ENCODE assay signal across 7 cellular contexts in genomic region chr11:46673713-46674462, GRCh38. TPM values are rescaled to one million over a fixed set of nuclear protein-coding genes. Genes with fewer than 3 reads are reported as not detected.
DNase-seq lines count a peak whose midpoint lies in the region; ATAC-seq and TF ChIP-seq lines count a peak whose summit lies in the region.
"Had no signal": no experiment of that assay in that cellular context is flagged by ENCODE, and none has a peak within 500 bp of the region (broad histone marks: within the 10 kb centered on the region; RNA-seq: fewer than 3 reads in every experiment).

No MANE protein-coding gene starts in this region.

- DNase-seq in Right ventricle myocardium superior (no peak), Right ventricle myocardium inferior (ENCODE audit: missing footprints) (no peak), lower lobe of right lung (no peak), HCEC 1CT (no peak), HPDE6-E6E7 (ENCODE audit: extremely low spot score) (no peak)

- peaks cover 53% of the 10 kb centered on the region for H3K4me1 ChIP-seq in lower lobe of right lung

- intact Hi-C loops in Right ventricle myocardium superior (cut with DNase I): no loop called here
- intact Hi-C loops in Right ventricle myocardium inferior (cut with DNase I): no loop called here
- intact Hi-C loops in lower lobe of right lung (cut with DNase I): no loop called here

- peak overlapping the region; percentile 79 for H3K27ac ChIP-seq in lower lobe of right lung

- no peaks in the 10 kb centered on the region for H3K9me3 ChIP-seq in lower lobe of right lung
- H3K9me3 ChIP-seq: Peyer's patch had no signal

- ATAC-seq in Right ventricle myocardium superior (ENCODE audit: poor library complexity): peak; percentile 5
- no peak for ATAC-seq in Right ventricle myocardium inferior
- peak; percentile 4 to 12 for ATAC-seq in lower lobe of right lung
- no peak for ATAC-seq in activated CD4-positive, CD25-positive, alpha-beta regulatory T cell treated with anti-CD3 and anti-CD28 coated beads, Interleukin-2, amount 50 U/mL, for 24 hours

- H3K36me3 ChIP-seq in lower lobe of right lung: peaks cover 76% of the 10 kb centered on the region

- no peak overlapping the region for H3K4me3 ChIP-seq in lower lobe of right lung
- H3K4me3 ChIP-seq: Peyer's patch had no signal

- H3K27me3 ChIP-seq in lower lobe of right lung (ENCODE audit: low read depth): no peaks in the 10 kb centered on the region
- H3K27me3 ChIP-seq: Peyer's patch had no signal

- no peak for TF ChIP-seq CTCF in lower lobe of right lung (IDR thresholded peaks at IDR 0.05)

RNA-seq across cellular contexts. Expression of gene ARHGAP1, which starts 26.5 kb away (rescaled TPM):
- total RNA-seq in Right ventricle myocardium superior (60.9 TPM), Right ventricle myocardium inferior (68.4 TPM), lower lobe of right lung (67.4 TPM)

RNA-seq across cellular contexts. Expression of gene ZNF408, which starts 26.9 kb away (rescaled TPM):
- total RNA-seq in Right ventricle myocardium superior: 6.6 TPM
- 6.0 TPM for total RNA-seq in Right ventricle myocardium inferior
- 8.6 TPM for total RNA-seq in lower lobe of right lung

RNA-seq across cellular contexts. Expression of gene F2, which starts 45.1 kb away (rescaled TPM):
- total RNA-seq in Right ventricle myocardium superior: 0.11 TPM
- total RNA-seq in Right ventricle myocardium inferior: not detected
- not detected for total RNA-seq in lower lobe of right lung

RNA-seq across cellular contexts. Expression of gene ATG13, which starts 56.5 kb away (rescaled TPM):
- total RNA-seq in Right ventricle myocardium superior (37.4 TPM), Right ventricle myocardium inferior (39.4 TPM), lower lobe of right lung (54.4 TPM)

RNA-seq across cellular contexts. Expression of gene HARBI1, which starts 56.9 kb away (rescaled TPM):
- total RNA-seq in Right ventricle myocardium superior (1.9 TPM), Right ventricle myocardium inferior (3.5 TPM), lower lobe of right lung (6.3 TPM)

Comparison
In these comparisons a context has a peak if more than half of its experiments do, and no peak if none do; other contexts are left out.
1. ATAC-seq: peak in Right ventricle myocardium superior (single experiment) and lower lobe of right lung (2 of 2); none in Right ventricle myocardium inferior (single experiment) and activated CD4-positive, CD25-positive, alpha-beta regulatory T cell treated with anti-CD3 and anti-CD28 coated beads, Interleukin-2, amount 50 U/mL, for 24 hours (0 of 2).